6 cellular contexts compared by ENCODE assay signal in the genomic region with DNA sequence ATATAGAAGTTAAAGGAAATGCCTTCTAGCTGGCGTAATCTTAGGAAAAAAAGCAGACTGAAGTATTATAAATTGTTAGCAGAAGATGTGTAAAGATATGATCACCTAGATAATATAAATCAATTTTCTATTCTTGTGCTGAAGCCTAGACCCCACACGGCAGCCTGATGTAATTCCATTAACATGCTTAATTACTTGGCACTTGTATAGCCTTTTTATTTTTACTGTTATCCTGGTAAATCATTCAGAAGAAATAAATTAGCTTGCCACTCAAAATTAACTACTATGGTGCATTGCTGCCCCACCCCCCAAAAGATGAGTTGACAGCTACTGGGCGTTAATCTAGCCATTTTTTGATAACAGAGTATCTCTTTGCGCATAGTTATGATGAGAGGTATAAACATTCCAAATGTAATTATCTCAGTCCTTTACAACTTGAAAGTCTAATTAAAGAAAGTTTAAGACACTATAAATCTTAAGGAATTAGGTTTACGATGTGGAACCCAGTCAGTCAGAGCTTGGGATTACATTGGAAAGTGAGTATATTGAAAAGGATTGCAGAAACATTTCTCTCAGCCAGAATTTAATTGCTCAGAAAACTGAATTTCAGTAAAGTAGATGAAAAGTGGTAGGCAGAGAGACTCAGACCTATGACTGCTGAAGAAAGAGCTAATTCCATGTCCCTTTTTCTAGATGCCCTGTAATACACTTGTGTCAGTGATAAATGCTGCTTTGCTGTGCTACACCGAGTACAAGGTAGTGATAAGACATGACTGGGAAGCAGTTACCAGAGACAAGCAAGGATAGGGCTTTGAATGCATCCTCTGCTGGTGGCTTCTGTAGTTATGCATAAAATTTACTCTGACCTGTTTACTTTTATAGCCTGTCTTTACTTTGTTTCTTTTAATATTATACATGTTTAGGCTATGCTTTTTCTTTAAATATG. TPM values are rescaled to one million over a fixed set of nuclear protein-coding genes. Genes with fewer than 3 reads are reported as not detected.
"Had no signal": no experiment of that assay in that cellular context is flagged by ENCODE, and none has a peak within 500 bp of the region (broad histone marks: within the 10 kb centered on the region; RNA-seq: fewer than 3 reads in every experiment).

No MANE protein-coding gene starts in this region.

RNA-seq across cellular contexts. Expression of gene GYPE, which starts 47.7 kb away (rescaled TPM):
- total RNA-seq: ovary, progenitor cell of endocrine pancreas, renal cortical epithelial cell, suprapubic skin, transverse colon had no signal
- polyA plus RNA-seq: neural cell had no signal
